2 cellular contexts compared by ENCODE assay signal in genomic region chr11:132196928-132197327, GRCh38.
A peak's percentile ranks its signal among the peaks of the same experiment; 100 is the strongest.
TF ChIP-seq lines count a peak whose summit lies in the region.

No MANE protein-coding gene starts in this region.

TF ChIP-seq in HepG2, 621 proteins besides CTCF, POLR2A, EP300 and RAD21:
- TF ChIP-seq MAFF (IDR thresholded peaks at IDR 0.05; ENCODE audit: low read depth, low read length) (peak; percentile 46; the same call in 1 of the 2 replicates), MAFK (conservative IDR thresholded peaks at IDR 0.05 in 1 of 2, IDR thresholded peaks at IDR 0.05 in 1 of 2; ENCODE audit: low read length in 2 of 2) (peak; percentile 50 to 53), ZNF180 (CRISPR knock-in tag; IDR thresholded peaks at IDR 0.05; ENCODE audit: borderline replicate concordance, low read depth) (no peak), ZNF264 (CRISPR knock-in tag; IDR thresholded peaks at IDR 0.05) (no peak)
- TF ChIP-seq, protein P1, sequence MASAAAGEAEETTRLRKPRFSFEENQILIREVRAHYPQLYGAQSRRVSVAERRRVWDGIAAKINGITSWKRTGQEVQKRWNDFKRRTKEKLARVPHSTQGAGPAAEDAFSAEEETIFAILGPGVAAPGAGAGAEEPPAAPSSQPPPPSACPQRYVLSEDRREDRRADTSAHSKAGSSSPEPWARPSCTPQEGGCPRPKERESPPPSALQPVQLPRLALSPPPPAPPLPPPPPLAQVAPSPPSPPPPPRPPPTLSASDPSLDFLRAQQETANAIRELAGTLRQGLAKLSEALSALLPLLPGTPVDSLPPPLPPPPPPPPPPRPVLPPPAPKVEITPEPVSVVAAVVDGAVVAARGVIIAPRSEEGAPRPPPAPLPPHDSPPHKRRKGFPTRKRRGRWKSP (CRISPR knock-in tag; IDR thresholded peaks at IDR 0.05), result no peak
- TF ChIP-seq, protein P2, sequence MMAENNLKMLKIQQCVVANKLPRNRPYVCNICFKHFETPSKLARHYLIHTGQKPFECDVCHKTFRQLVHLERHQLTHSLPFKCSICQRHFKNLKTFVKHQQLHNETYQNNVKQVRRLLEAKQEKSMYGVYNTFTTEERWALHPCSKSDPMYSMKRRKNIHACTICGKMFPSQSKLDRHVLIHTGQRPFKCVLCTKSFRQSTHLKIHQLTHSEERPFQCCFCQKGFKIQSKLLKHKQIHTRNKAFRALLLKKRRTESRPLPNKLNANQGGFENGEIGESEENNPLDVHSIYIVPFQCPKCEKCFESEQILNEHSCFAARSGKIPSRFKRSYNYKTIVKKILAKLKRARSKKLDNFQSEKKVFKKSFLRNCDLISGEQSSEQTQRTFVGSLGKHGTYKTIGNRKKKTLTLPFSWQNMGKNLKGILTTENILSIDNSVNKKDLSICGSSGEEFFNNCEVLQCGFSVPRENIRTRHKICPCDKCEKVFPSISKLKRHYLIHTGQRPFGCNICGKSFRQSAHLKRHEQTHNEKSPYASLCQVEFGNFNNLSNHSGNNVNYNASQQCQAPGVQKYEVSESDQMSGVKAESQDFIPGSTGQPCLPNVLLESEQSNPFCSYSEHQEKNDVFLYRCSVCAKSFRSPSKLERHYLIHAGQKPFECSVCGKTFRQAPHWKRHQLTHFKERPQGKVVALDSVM (CRISPR knock-in tag; IDR thresholded peaks at IDR 0.05), result no peak

TF ChIP-seq in K562, 482 proteins besides CTCF, POLR2A, EP300 and RAD21:
- TF ChIP-seq, protein P3, sequence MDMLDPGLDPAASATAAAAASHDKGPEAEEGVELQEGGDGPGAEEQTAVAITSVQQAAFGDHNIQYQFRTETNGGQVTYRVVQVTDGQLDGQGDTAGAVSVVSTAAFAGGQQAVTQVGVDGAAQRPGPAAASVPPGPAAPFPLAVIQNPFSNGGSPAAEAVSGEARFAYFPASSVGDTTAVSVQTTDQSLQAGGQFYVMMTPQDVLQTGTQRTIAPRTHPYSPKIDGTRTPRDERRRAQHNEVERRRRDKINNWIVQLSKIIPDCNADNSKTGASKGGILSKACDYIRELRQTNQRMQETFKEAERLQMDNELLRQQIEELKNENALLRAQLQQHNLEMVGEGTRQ (CRISPR knock-in tag; IDR thresholded peaks at IDR 0.05), result no peak
- 0 out of 2 replicates have a peak, but pooled peaks have one; percentile 19 for TF ChIP-seq ZNF316 (IDR thresholded peaks at IDR 0.05)
